Comparison of ENCODE assay signal across 8 cellular contexts in genomic region chr3:37859908-37860199, GRCh38. TPM values are rescaled to one million over a fixed set of nuclear protein-coding genes. Genes with fewer than 3 reads are reported as not detected.
A peak's percentile ranks its signal among the peaks of the same experiment; 100 is the strongest.
DNase-seq lines count a peak whose midpoint lies in the region; ATAC-seq and TF ChIP-seq lines count a peak whose summit lies in the region.

No MANE protein-coding gene starts in this region.

- WGBS in heart left ventricle, 4 donors = 86 to 88% (median 87%) methylated on average over 6 of the region's 6 CpGs

- H3K4me1 ChIP-seq in heart left ventricle = peaks cover 8 to 55% (median 31%) of the 10 kb centered on the region in 12 donors
- peaks cover 30% of the 10 kb centered on the region for H3K4me1 ChIP-seq in mucosa of stomach (ENCODE audit: control insufficient read depth, insufficient read depth, low read length)

- no peak for TF ChIP-seq CTCF in heart left ventricle (IDR thresholded peaks at IDR 0.05)
- no peak for TF ChIP-seq CTCF in brain microvascular endothelial cell (IDR thresholded peaks at IDR 0.05; ENCODE audit: low read depth, low read length, missing control alignments)
- TF ChIP-seq CTCF in type B pancreatic cell (conservative IDR thresholded peaks at IDR 0.05) = no peak

- no peaks in the 10 kb centered on the region for H3K27me3 ChIP-seq in heart left ventricle
- no peaks in the 10 kb centered on the region for H3K27me3 ChIP-seq in brain microvascular endothelial cell (replicated peaks)
- no peaks in the 10 kb centered on the region for H3K27me3 ChIP-seq in mucosa of stomach (ENCODE audit: control insufficient read depth, insufficient read depth, low read length)

- H3K36me3 ChIP-seq in heart left ventricle (peaks cover 0 to 5% (median 0%) of the 10 kb centered on the region in 9 donors), brain microvascular endothelial cell (replicated peaks) (no peaks in the 10 kb centered on the region), mucosa of stomach (ENCODE audit: control insufficient read depth, insufficient read depth, low read length) (no peaks in the 10 kb centered on the region)

- intact Hi-C loops in heart left ventricle (cut with DNase I) (loop anchor here in 1 of 10 donors (10.0 kb wide), 1 partner anchor 145 kb away; no protein-coding TSS in a partner anchor), left ventricle myocardium superior (cut with micrococcal nuclease) (loop anchor here (5.0 kb wide), 1 partner anchor 107 kb away; no protein-coding TSS in a partner anchor)

- peak in 1 of 5 donors; percentile 40 for DNase-seq in heart left ventricle
- no peak for DNase-seq in left ventricle myocardium superior
- no peak for DNase-seq in brain microvascular endothelial cell
- no peak for DNase-seq in type B pancreatic cell (ENCODE audit: extremely low spot score, unreplicated experiment)
- no peak for DNase-seq in NCI-H1930 (lab: John Stamatoyannopoulos, UW)
- DNase-seq in NCI-H524 (lab: John Stamatoyannopoulos, UW) = no peak

- H3K36me3 Mint-ChIP-seq in type B pancreatic cell = peaks cover 4% of the 10 kb centered on the region

- peak overlapping the region; percentile 51 for H3K9ac ChIP-seq in mucosa of stomach (ENCODE audit: low read length)

- ATAC-seq in heart left ventricle (no peak), left ventricle myocardium superior (no peak), HG02981 (IDR thresholded peaks at IDR 0.05; ENCODE audit: unreplicated experiment) (no peak)

- in situ Hi-C loops in brain microvascular endothelial cell (cut with HindIII; ENCODE audit: low pct_ligation_motif_present, low sequenced_read_pairs) = no loop called here

- no peaks in the 10 kb centered on the region for H3K27me3 Mint-ChIP-seq in type B pancreatic cell

- peak overlapping the region; percentile 93 for H3K4me3 Mint-ChIP-seq in type B pancreatic cell

- no peak for TF ChIP-seq POLR2A in heart left ventricle (IDR thresholded peaks at IDR 0.05)

- H3K9me3 ChIP-seq in heart left ventricle (no peaks in the 10 kb centered on the region), mucosa of stomach (ENCODE audit: control insufficient read depth, low read length) (no peaks in the 10 kb centered on the region)

- H3K4me3 ChIP-seq in heart left ventricle = peak overlapping the region in 3 of 12 donors; percentile 66 to 87 (median 69)
- no peak overlapping the region for H3K4me3 ChIP-seq in brain microvascular endothelial cell (ENCODE audit: low read depth, low read length)
- H3K4me3 ChIP-seq in mucosa of stomach (ENCODE audit: low read length) = no peak overlapping the region

- no peaks in the 10 kb centered on the region for H3K9me3 Mint-ChIP-seq in type B pancreatic cell

- H3K4me1 Mint-ChIP-seq in type B pancreatic cell (ENCODE audit: unreplicated experiment) = peaks cover 24% of the 10 kb centered on the region

- H3K27ac ChIP-seq in heart left ventricle (peak overlapping the region; percentile 33 to 91 (median 85)), brain microvascular endothelial cell (peak overlapping the region; percentile 23)

- peak overlapping the region; percentile 88 for H3K27ac Mint-ChIP-seq in type B pancreatic cell

RNA-seq across cellular contexts. Expression of gene CTDSPL, which starts 1.8 kb away (rescaled TPM):
- total RNA-seq in heart left ventricle = 10 to 100 TPM; 26.3 to 54.6 (median 38.0) TPM
- polyA plus RNA-seq in heart left ventricle = 1 to 10 TPM; 9.2 to 9.9 TPM
- 53.8 TPM for total RNA-seq in left ventricle myocardium superior
- total RNA-seq in type B pancreatic cell (ENCODE audit: low replicate concordance) = 72.7 and 98.4 TPM in 2 replicates
